In genomic region chr14:65318636-65319506, GRCh38 we compare ENCODE assay signal across 1 cellular context.
TF ChIP-seq lines count a peak whose summit lies in the region.

No MANE protein-coding gene starts in this region.

TF ChIP-seq in HCT116, 20 proteins besides CTCF, POLR2A, EP300 and RAD21 (continued from another document):
- TF ChIP-seq, protein P1, sequence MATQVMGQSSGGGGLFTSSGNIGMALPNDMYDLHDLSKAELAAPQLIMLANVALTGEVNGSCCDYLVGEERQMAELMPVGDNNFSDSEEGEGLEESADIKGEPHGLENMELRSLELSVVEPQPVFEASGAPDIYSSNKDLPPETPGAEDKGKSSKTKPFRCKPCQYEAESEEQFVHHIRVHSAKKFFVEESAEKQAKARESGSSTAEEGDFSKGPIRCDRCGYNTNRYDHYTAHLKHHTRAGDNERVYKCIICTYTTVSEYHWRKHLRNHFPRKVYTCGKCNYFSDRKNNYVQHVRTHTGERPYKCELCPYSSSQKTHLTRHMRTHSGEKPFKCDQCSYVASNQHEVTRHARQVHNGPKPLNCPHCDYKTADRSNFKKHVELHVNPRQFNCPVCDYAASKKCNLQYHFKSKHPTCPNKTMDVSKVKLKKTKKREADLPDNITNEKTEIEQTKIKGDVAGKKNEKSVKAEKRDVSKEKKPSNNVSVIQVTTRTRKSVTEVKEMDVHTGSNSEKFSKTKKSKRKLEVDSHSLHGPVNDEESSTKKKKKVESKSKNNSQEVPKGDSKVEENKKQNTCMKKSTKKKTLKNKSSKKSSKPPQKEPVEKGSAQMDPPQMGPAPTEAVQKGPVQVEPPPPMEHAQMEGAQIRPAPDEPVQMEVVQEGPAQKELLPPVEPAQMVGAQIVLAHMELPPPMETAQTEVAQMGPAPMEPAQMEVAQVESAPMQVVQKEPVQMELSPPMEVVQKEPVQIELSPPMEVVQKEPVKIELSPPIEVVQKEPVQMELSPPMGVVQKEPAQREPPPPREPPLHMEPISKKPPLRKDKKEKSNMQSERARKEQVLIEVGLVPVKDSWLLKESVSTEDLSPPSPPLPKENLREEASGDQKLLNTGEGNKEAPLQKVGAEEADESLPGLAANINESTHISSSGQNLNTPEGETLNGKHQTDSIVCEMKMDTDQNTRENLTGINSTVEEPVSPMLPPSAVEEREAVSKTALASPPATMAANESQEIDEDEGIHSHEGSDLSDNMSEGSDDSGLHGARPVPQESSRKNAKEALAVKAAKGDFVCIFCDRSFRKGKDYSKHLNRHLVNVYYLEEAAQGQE (IDR thresholded peaks at IDR 0.05; ENCODE audit: low read depth) = no peak
- no peak for TF ChIP-seq JUND (IDR thresholded peaks at IDR 0.05)
- TF ChIP-seq, protein P2, sequence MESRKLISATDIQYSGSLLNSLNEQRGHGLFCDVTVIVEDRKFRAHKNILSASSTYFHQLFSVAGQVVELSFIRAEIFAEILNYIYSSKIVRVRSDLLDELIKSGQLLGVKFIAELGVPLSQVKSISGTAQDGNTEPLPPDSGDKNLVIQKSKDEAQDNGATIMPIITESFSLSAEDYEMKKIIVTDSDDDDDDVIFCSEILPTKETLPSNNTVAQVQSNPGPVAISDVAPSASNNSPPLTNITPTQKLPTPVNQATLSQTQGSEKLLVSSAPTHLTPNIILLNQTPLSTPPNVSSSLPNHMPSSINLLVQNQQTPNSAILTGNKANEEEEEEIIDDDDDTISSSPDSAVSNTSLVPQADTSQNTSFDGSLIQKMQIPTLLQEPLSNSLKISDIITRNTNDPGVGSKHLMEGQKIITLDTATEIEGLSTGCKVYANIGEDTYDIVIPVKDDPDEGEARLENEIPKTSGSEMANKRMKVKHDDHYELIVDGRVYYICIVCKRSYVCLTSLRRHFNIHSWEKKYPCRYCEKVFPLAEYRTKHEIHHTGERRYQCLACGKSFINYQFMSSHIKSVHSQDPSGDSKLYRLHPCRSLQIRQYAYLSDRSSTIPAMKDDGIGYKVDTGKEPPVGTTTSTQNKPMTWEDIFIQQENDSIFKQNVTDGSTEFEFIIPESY (IDR thresholded peaks at IDR 0.05; ENCODE audit: extremely low read depth, insufficient replicate concordance, low read length) = no peak
- no peak for TF ChIP-seq ZFX (IDR thresholded peaks at IDR 0.05)
- TF ChIP-seq SIN3A (IDR thresholded peaks at IDR 0.05; ENCODE audit: low read depth) = no peak
- TF ChIP-seq, protein P3, sequence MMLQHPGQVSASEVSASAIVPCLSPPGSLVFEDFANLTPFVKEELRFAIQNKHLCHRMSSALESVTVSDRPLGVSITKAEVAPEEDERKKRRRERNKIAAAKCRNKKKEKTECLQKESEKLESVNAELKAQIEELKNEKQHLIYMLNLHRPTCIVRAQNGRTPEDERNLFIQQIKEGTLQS (IDR thresholded peaks at IDR 0.05) = no peak
